Comparison of ENCODE assay signal across 9 cellular contexts in genomic region chr16:89697161-89697615, GRCh38. TPM values are rescaled to one million over a fixed set of nuclear protein-coding genes. Genes with fewer than 3 reads are reported as not detected.
DNase-seq lines count a peak whose midpoint lies in the region; ATAC-seq and FAIRE-seq lines count a peak whose summit lies in the region.
"Had no signal": no experiment of that assay in that cellular context is flagged by ENCODE, and none has a peak within 500 bp of the region (broad histone marks: within the 10 kb centered on the region; RNA-seq: fewer than 3 reads in every experiment).

No MANE protein-coding gene starts in this region.

- FAIRE-seq in frontal cortex (lab: Jason Lieb, UNC), result no peak

- no peak for ATAC-seq in HG02678 (IDR thresholded peaks at IDR 0.05; ENCODE audit: unreplicated experiment)
- ATAC-seq: activated naive CD8-positive, alpha-beta T cell treated with anti-CD3 and anti-CD28 coated beads, Interleukin-2, amount 50 U/mL, for 24 hours; esophagus mucosa had no signal

- DNase-seq in DMS 273 (lab: John Stamatoyannopoulos, UW; ENCODE audit: unreplicated experiment), result peak; percentile 84
- no peak for DNase-seq in DMS 273 treated with DMSO at 0.1 percent for 48 hours (lab: John Stamatoyannopoulos, UW)
- peak; percentile 24 for DNase-seq in NCI-H1417 treated with DMSO at 0.1 percent for 48 hours (lab: John Stamatoyannopoulos, UW)
- DNase-seq in frontal cortex (ENCODE audit: low spot score in 2 of 2), result peak; percentile 34 to 35
- DNase-seq in occipital lobe (lab: John Stamatoyannopoulos, UW), result no peak
- DNase-seq: activated naive CD8-positive, alpha-beta T cell treated with anti-CD3 and anti-CD28 coated beads, Interleukin-2, amount 50 U/mL, for 24 hours; NCI-H226 had no signal

RNA-seq across cellular contexts. Expression of gene SPATA2L, which starts 4.3 kb away (rescaled TPM):
- total RNA-seq in frontal cortex (20.0 TPM), occipital lobe (12.5 TPM)

RNA-seq across cellular contexts. Expression of gene CDK10, which starts 10.7 kb away (rescaled TPM):
- total RNA-seq in frontal cortex (30.6 TPM), occipital lobe (22.9 TPM)

RNA-seq across cellular contexts. Expression of gene VPS9D1, which starts 23.5 kb away (rescaled TPM):
- total RNA-seq in frontal cortex (7.7 TPM), occipital lobe (9.7 TPM)

RNA-seq across cellular contexts. Expression of gene ZNF276, which starts 24.1 kb away (rescaled TPM):
- total RNA-seq in frontal cortex (11.8 TPM), occipital lobe (14.2 TPM)

RNA-seq across cellular contexts. Expression of gene SPATA33, which starts 39.6 kb away (rescaled TPM):
- 7.7 TPM for total RNA-seq in frontal cortex
- 4.8 TPM for total RNA-seq in occipital lobe

Comparison
In these comparisons a context has a peak if more than half of its experiments do, and no peak if none do; other contexts are left out.
1. DNase-seq: peak in DMS 273 (single experiment), NCI-H1417 treated with DMSO at 0.1 percent for 48 hours (single experiment) and frontal cortex (2 of 2); none in DMS 273 treated with DMSO at 0.1 percent for 48 hours (single experiment) and occipital lobe (single experiment).